4 cellular contexts compared by ENCODE assay signal in genomic region chr2:142042536-142043199, GRCh38.
"Had no signal": no experiment of that assay in that cellular context is flagged by ENCODE, and none has a peak within 500 bp of the region (broad histone marks: within the 10 kb centered on the region; RNA-seq: fewer than 3 reads in every experiment).

No MANE protein-coding gene starts in this region.

- ATAC-seq: GM23338 had no signal

- H2AFZ ChIP-seq: GM23338 had no signal

- H3K4me2 ChIP-seq: GM23338 had no signal

- H3K4me3 ChIP-seq: GM23338 had no signal

- DNase-seq: H9, HCEC 1CT, IMR-90 had no signal
